35 cellular contexts compared by ENCODE assay signal in the genomic region with DNA sequence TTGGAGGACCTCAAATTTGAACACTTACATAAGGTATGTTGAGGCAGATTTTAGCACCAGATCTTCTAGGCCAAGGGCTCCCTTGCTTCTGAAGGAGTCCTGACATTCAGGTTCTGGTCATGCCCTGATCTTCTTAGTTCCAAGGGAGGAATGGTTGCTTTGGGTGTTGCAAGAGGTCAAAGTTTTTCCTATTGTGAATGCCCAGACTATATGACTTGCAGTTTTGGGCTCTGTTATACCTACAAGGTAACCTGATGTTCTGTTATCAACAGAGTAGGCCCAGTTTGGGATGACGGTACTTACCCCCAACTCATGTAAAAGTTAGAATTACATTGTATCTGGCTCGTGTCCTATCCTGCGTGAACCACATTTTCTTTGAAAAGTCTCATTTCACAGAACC.
"Had no signal": no experiment of that assay in that cellular context is flagged by ENCODE, and none has a peak within 500 bp of the region (broad histone marks: within the 10 kb centered on the region; RNA-seq: fewer than 3 reads in every experiment).

No MANE protein-coding gene starts in this region.

- H3K4me3 ChIP-seq: adrenal gland, body of pancreas, breast epithelium, cardiac muscle cell had no signal

- DNase-seq: activated B cell treated with CpG ODN at 0.5 μM for 24 hours; activated CD4-positive, alpha-beta memory T cell treated with anti-CD3 and anti-CD28 coated beads for 36 hours; activated CD4-positive, alpha-beta T cell treated with anti-CD3 and anti-CD28 coated beads for 4 hours; activated CD4-positive, alpha-beta T cell treated with anti-CD3 and anti-CD28 coated beads, Interleukin-2, amount 10 ng/mL, durations not matched to agents 24 days and 14 days; activated CD4-positive, alpha-beta T cell treated with anti-CD3 and anti-CD28 coated beads, Interleukin-2, amount 50 U/mL, for 1 hour; activated CD4-positive, alpha-beta T cell treated with anti-CD3 and anti-CD28 coated beads, Interleukin-2, amount 50 U/mL, for 4 hours; activated CD4-positive, CD25-positive, alpha-beta regulatory T cell treated with anti-CD3 and anti-CD28 coated beads, Interleukin-2, amount 50 U/mL, for 72 hours; activated CD8-positive, alpha-beta memory T cell treated with anti-CD3 and anti-CD28 coated beads, Interleukin-2, amount 50 U/mL, for 4 hours; activated CD8-positive, alpha-beta T cell treated with anti-CD3 and anti-CD28 coated beads for 36 hours; activated effector memory CD4-positive, alpha-beta T cell treated with anti-CD3 and anti-CD28 coated beads, Interleukin-2, amount 50 U/mL, for 16 hours; activated gamma-delta T cell treated with Interleukin-2 at 50 U/mL for 16 hours; activated naive CD4-positive, alpha-beta T cell; activated naive CD4-positive, alpha-beta T cell treated with anti-CD3 and anti-CD28 coated beads for 36 hours; activated naive CD4-positive, alpha-beta T cell treated with anti-CD3 and anti-CD28 coated beads, Interleukin-2, amount 50 U/mL, for 16 hours; activated naive CD8-positive, alpha-beta T cell treated with anti-CD3 and anti-CD28 coated beads for 36 hours; activated T-cell treated with anti-CD3 and anti-CD28 coated beads for 4 hours; activated T-cell treated with anti-CD3 and anti-CD28 coated beads, Interleukin-2, amount 50 U/mL, for 1 hour; activated T-cell treated with anti-CD3 and anti-CD28 coated beads, Interleukin-2, amount 50 U/mL, for 4 hours; activated T-cell treated with anti-CD3 and anti-CD28 coated beads, Interleukin-2, amount 50 U/mL, for 72 hours; adrenal gland; amniotic stem cell; aorta; body of pancreas; brain microvascular endothelial cell; caudate nucleus; cerebellar nuclear complex; T-helper 2 cell; T-helper 9 cell had no signal

- H3K4me1 ChIP-seq: adrenal gland, body of pancreas, breast epithelium had no signal

- FAIRE-seq: astrocyte, TTC549 had no signal

- H3K27me3 ChIP-seq: adrenal gland, body of pancreas, brain microvascular endothelial cell, breast epithelium, cardiac muscle cell had no signal

- H3K9me3 ChIP-seq: adrenal gland, body of pancreas, breast epithelium had no signal

- ATAC-seq: activated CD8-positive, alpha-beta T cell treated with anti-CD3 and anti-CD28 coated beads for 36 hours; activated naive CD4-positive, alpha-beta T cell treated with anti-CD3 and anti-CD28 coated beads, Interleukin-2, amount 50 U/mL, for 72 hours; activated T-cell treated with anti-CD3 and anti-CD28 coated beads, Interleukin-2, amount 50 U/mL, for 4 hours; activated T-cell treated with anti-CD3 and anti-CD28 coated beads, Interleukin-2, amount 50 U/mL, for 72 hours; activated T-helper 17 cell treated with anti-CD3 and anti-CD28 coated beads, Interleukin-2, amount 50 U/mL, for 72 hours; body of pancreas had no signal

- H3K27ac ChIP-seq: adrenal gland, body of pancreas, brain microvascular endothelial cell, breast epithelium, cardiac muscle cell, VCaP had no signal

- H3K36me3 ChIP-seq: adrenal gland, brain microvascular endothelial cell, breast epithelium, cardiac muscle cell had no signal
